ENCODE assay signal across 8 cellular contexts in the genomic region with DNA sequence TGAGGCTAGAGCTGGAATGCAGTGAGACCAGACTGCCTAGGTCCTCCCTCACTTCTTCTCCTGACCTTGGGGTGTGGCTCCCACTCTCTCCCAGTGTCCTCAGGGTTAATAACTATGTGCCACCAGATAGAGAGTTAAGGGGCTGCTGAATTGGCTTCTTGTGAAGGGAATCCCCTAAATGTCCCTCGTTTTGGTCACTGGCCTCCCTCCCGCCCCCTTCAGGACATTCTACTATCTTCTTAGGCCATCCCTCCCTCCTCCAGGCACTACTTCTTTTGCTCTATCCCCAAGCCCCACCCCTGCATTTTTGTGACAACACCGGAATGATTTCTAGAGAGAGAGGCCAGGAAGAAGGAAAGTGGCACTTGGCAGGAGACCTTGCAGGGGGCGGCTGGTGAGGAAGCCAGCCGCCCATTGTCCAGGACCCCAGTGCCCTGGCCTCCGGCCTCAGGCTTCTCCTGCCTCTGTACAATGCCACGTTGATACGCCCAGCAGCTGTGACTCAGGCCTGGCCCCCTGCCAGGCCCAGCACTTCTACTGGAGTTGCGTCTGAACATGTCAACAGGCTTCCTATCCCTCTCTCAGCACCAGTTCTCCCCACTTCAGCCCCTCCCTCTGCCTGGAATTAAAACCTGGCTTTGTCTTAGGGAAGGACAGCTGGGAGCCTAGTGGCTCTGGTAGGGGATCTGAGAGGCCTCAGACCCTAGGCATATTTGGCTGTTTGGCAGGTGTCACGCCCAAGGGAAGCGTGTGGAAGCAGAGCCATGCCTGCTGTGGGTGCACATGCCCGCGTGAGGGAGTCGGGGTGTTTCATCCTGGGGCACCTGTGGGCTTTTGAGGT. TPM values are rescaled to one million over a fixed set of nuclear protein-coding genes. Genes with fewer than 3 reads are reported as not detected.
DNase-seq lines count a peak whose midpoint lies in the region; ATAC-seq and TF ChIP-seq lines count a peak whose summit lies in the region.

No MANE protein-coding gene starts in this region.

- peak overlapping the region; percentile 85 to 90 for H3K9ac ChIP-seq in stomach smooth muscle (ENCODE audit: low read length in 2 of 2)

- peak overlapping the region; percentile 48 for H3K4me3 ChIP-seq in epithelial cell of esophagus (ENCODE audit: low read length)
- peak overlapping the region; percentile 57 to 74 for H3K4me3 ChIP-seq in stomach smooth muscle (ENCODE audit: low read length in 2 of 2)

- peak overlapping the region; percentile 53 to 87 for H3K4me3 Mint-ChIP-seq in CD14-positive monocyte

- H3K36me3 ChIP-seq in stomach smooth muscle (ENCODE audit: control insufficient read depth in 2 of 2, insufficient read depth in 2 of 2, low read length in 2 of 2): peaks cover 0 to 5% of the 10 kb centered on the region in 2 donors

- peaks cover 13 to 15% of the 10 kb centered on the region in 2 donors for H3K36me3 Mint-ChIP-seq in CD14-positive monocyte

- intact Hi-C loops in CD14-positive monocyte (cut with micrococcal nuclease): no loop called here

- peaks cover 76% of the 10 kb centered on the region for H3K4me1 Mint-ChIP-seq in CD14-positive monocyte

- H3K27me3 ChIP-seq in stomach smooth muscle (ENCODE audit: control insufficient read depth in 1 of 2, insufficient read depth in 2 of 2, low read length in 2 of 2): no peaks in the 10 kb centered on the region

- H3K4me1 ChIP-seq in stomach smooth muscle (ENCODE audit: control insufficient read depth, insufficient read depth, low read length): peaks cover 97% of the 10 kb centered on the region

- DNase-seq in CD14-positive monocyte (ENCODE audit: low spot score): peak; percentile 95
- DNase-seq in HUDEP-2 (lab: John Stamatoyannopoulos, UW; ENCODE audit: unreplicated experiment in 76 of 76): peak in 74 of 76 experiments; percentile 24 to 86 (median 75)
- peak; percentile 74 for DNase-seq in NOMO-1 treated with DMSO at 0.1 percent for 48 hours (lab: John Stamatoyannopoulos, UW; ENCODE audit: unreplicated experiment)
- DNase-seq in activated T-cell treated with anti-CD3 and anti-CD28 coated beads for 1 hour (ENCODE audit: low read depth): peak; percentile 59
- peak; percentile 99 for DNase-seq in epithelial cell of esophagus (ENCODE audit: low read depth)
- DNase-seq in midbrain (lab: John Stamatoyannopoulos, UW): peak; percentile 94

- H3K27ac ChIP-seq in stomach smooth muscle (ENCODE audit: low read length): peak overlapping the region; percentile 98

- H3K9me3 Mint-ChIP-seq in CD14-positive monocyte: peaks cover 0 to 21% (median 7%) of the 10 kb centered on the region in 7 donors

- H3K9me3 ChIP-seq in stomach smooth muscle (ENCODE audit: control insufficient read depth in 2 of 2, low read length in 2 of 2): no peaks in the 10 kb centered on the region

- TF ChIP-seq CTCF in CD14-positive monocyte (IDR thresholded peaks at IDR 0.05) (peak; percentile 62), epithelial cell of esophagus (IDR thresholded peaks at IDR 0.05; ENCODE audit: insufficient read depth, low read depth, low read length, missing control alignments) (peak; percentile 20)

- H3K27me3 Mint-ChIP-seq in CD14-positive monocyte (ENCODE audit: low read depth in 3 of 3): peaks cover 83 to 96% (median 88%) of the 10 kb centered on the region in 3 donors

- ATAC-seq in GM21528 (IDR thresholded peaks at IDR 0.05; ENCODE audit: low FRiP score, unreplicated experiment): no peak

- H3K27ac Mint-ChIP-seq in CD14-positive monocyte: peak overlapping the region; percentile 75 to 94 (median 88)

RNA-seq across cellular contexts. Expression of a gene that starts 9.1 kb away (rescaled TPM):
- polyA plus RNA-seq in CD14-positive monocyte: 10 to 100 TPM; 16.5 to 24.7 TPM

RNA-seq across cellular contexts. Expression of a gene that starts 29.8 kb away (rescaled TPM):
- 100 to 1,000 TPM in 1 of 2 donors, 10 to 100 TPM in 1; 72.3 to 121 TPM for polyA plus RNA-seq in CD14-positive monocyte

RNA-seq across cellular contexts. Expression of a gene that starts 41.3 kb away (rescaled TPM):
- polyA plus RNA-seq in CD14-positive monocyte: not detected
